1 cellular context compared by ENCODE assay signal in genomic region chr1:227299238-227299637, GRCh38.
TF ChIP-seq lines count a peak whose summit lies in the region.

No MANE protein-coding gene starts in this region.

TF ChIP-seq in SK-N-SH, 30 proteins besides CTCF, POLR2A, EP300 and RAD21 (continued from another document):
- TF ChIP-seq, protein P1, sequence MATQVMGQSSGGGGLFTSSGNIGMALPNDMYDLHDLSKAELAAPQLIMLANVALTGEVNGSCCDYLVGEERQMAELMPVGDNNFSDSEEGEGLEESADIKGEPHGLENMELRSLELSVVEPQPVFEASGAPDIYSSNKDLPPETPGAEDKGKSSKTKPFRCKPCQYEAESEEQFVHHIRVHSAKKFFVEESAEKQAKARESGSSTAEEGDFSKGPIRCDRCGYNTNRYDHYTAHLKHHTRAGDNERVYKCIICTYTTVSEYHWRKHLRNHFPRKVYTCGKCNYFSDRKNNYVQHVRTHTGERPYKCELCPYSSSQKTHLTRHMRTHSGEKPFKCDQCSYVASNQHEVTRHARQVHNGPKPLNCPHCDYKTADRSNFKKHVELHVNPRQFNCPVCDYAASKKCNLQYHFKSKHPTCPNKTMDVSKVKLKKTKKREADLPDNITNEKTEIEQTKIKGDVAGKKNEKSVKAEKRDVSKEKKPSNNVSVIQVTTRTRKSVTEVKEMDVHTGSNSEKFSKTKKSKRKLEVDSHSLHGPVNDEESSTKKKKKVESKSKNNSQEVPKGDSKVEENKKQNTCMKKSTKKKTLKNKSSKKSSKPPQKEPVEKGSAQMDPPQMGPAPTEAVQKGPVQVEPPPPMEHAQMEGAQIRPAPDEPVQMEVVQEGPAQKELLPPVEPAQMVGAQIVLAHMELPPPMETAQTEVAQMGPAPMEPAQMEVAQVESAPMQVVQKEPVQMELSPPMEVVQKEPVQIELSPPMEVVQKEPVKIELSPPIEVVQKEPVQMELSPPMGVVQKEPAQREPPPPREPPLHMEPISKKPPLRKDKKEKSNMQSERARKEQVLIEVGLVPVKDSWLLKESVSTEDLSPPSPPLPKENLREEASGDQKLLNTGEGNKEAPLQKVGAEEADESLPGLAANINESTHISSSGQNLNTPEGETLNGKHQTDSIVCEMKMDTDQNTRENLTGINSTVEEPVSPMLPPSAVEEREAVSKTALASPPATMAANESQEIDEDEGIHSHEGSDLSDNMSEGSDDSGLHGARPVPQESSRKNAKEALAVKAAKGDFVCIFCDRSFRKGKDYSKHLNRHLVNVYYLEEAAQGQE (IDR thresholded peaks at IDR 0.05; ENCODE audit: low read depth, low read length), result no peak
- TF ChIP-seq FOXJ3 (CRISPR knock-in tag; IDR thresholded peaks at IDR 0.05) (no peak), RCOR1 (IDR thresholded peaks at IDR 0.05; ENCODE audit: low read length) (no peak)
TF ChIP-seq in SK-N-SH: peak in this region for 2.
